14 cellular contexts compared by ENCODE assay signal in genomic region chr11:101840720-101841119, GRCh38.
A peak's percentile ranks its signal among the peaks of the same experiment; 100 is the strongest.
DNase-seq lines count a peak whose midpoint lies in the region; ATAC-seq and TF ChIP-seq lines count a peak whose summit lies in the region.
"Had no signal": no experiment of that assay in that cellular context is flagged by ENCODE, and none has a peak within 500 bp of the region (broad histone marks: within the 10 kb centered on the region; RNA-seq: fewer than 3 reads in every experiment).

No MANE protein-coding gene starts in this region.

- H3K4me3 Mint-ChIP-seq in neural progenitor cell, result no peak overlapping the region
- no peak overlapping the region for H3K4me3 Mint-ChIP-seq in effector memory CD8-positive, alpha-beta T cell
- H3K4me3 Mint-ChIP-seq: CD4-positive, CD25-positive, alpha-beta regulatory T cell; H9 had no signal

- no peak overlapping the region for H2AFZ ChIP-seq in neural progenitor cell (replicated peaks)

- no peaks in the 10 kb centered on the region for H3F3A ChIP-seq in neural progenitor cell (ENCODE audit: low read depth)

- H3K36me3 Mint-ChIP-seq in neural progenitor cell, result no peaks in the 10 kb centered on the region
- H3K36me3 Mint-ChIP-seq in effector memory CD8-positive, alpha-beta T cell (ENCODE audit: insufficient read depth), result no peaks in the 10 kb centered on the region
- H3K36me3 Mint-ChIP-seq: CD4-positive, CD25-positive, alpha-beta regulatory T cell had no signal

- no peak overlapping the region for H2AK5ac ChIP-seq in mesendoderm (ENCODE audit: low read length)

- WGBS in mesendoderm (ENCODE audit: extremely low coverage, insufficient coverage, low lambda C conversion rate), result no CpG with 5 or more reads among the region's 2 CpGs

- H3K9me3 Mint-ChIP-seq in neural progenitor cell, result no peaks in the 10 kb centered on the region
- no peaks in the 10 kb centered on the region for H3K9me3 Mint-ChIP-seq in effector memory CD8-positive, alpha-beta T cell

- H3K79me2 ChIP-seq in mesendoderm (ENCODE audit: control insufficient read depth, insufficient read depth, low read length) (no peaks in the 10 kb centered on the region), neural progenitor cell (ENCODE audit: low read depth) (no peaks in the 10 kb centered on the region)

- ATAC-seq in effector memory CD8-positive, alpha-beta T cell (replicated peaks), result no peak
- ATAC-seq: A549 had no signal

- H3K27me3 ChIP-seq in mesendoderm (ENCODE audit: insufficient read depth, low read length, poor library complexity) (no peaks in the 10 kb centered on the region), neural progenitor cell (no peaks in the 10 kb centered on the region)
- H3K27me3 ChIP-seq: BLaER1 treated with 17β-estradiol and CSF1 and Interleukin-3, amounts not matched to agents 10 nM and 100 nM had no signal

- DNase-seq in EH (ENCODE audit: low read depth), result peak; percentile 29
- peak; percentile 6 for DNase-seq in amniotic epithelial cell (ENCODE audit: low read depth)
- DNase-seq in mesendoderm, result peak; percentile 39
- no peak for DNase-seq in neural progenitor cell (ENCODE audit: low spot score)
- no peak for DNase-seq in NCI-H1436 treated with DMSO at 0.1 percent for 48 hours (lab: John Stamatoyannopoulos, UW)
- no peak for DNase-seq in effector memory CD8-positive, alpha-beta T cell
- DNase-seq: CD4-positive, CD25-positive, alpha-beta regulatory T cell; DMS79; GDM1; GOT3; H9; KBM-7 had no signal

- no peaks in the 10 kb centered on the region for H3K9me3 ChIP-seq in neural progenitor cell (ENCODE audit: low read depth)
- H3K9me3 ChIP-seq: A549 had no signal

- no peak for TF ChIP-seq CTCF in neural progenitor cell (IDR thresholded peaks at IDR 0.05)

- H3K4ac ChIP-seq in mesendoderm (ENCODE audit: low read depth, low read length), result no peak overlapping the region

- no peak overlapping the region for H4K5ac ChIP-seq in mesendoderm (ENCODE audit: low read length)

- no peak overlapping the region for H3K4me3 ChIP-seq in mesendoderm (ENCODE audit: low read length)
- H3K4me3 ChIP-seq in neural progenitor cell, result no peak overlapping the region
- H3K4me3 ChIP-seq: A549; BLaER1 treated with 17β-estradiol and CSF1 and Interleukin-3, amounts not matched to agents 10 nM and 100 nM had no signal

- H2BK120ac ChIP-seq in mesendoderm (ENCODE audit: low read depth, low read length), result no peak overlapping the region

- no peaks in the 10 kb centered on the region for H3K4me1 Mint-ChIP-seq in neural progenitor cell
- no peaks in the 10 kb centered on the region for H3K4me1 Mint-ChIP-seq in effector memory CD8-positive, alpha-beta T cell (ENCODE audit: low read depth in 2 of 2)
- H3K4me1 Mint-ChIP-seq: CD4-positive, CD25-positive, alpha-beta regulatory T cell; H9 had no signal

- H3K4me1 ChIP-seq in mesendoderm (ENCODE audit: control insufficient read depth, low read depth, low read length), result no peaks in the 10 kb centered on the region
- peaks cover 5% of the 10 kb centered on the region for H3K4me1 ChIP-seq in neural progenitor cell
- H3K4me1 ChIP-seq: A549; BLaER1 treated with 17β-estradiol and CSF1 and Interleukin-3, amounts not matched to agents 10 nM and 100 nM had no signal

- H2BK15ac ChIP-seq in mesendoderm (replicated peaks; ENCODE audit: low read depth), result no peak overlapping the region

- no peak overlapping the region for H3K27ac Mint-ChIP-seq in neural progenitor cell
- no peak overlapping the region for H3K27ac Mint-ChIP-seq in effector memory CD8-positive, alpha-beta T cell
- H3K27ac Mint-ChIP-seq: H9 had no signal

- no peaks in the 10 kb centered on the region for H4K20me1 ChIP-seq in neural progenitor cell (ENCODE audit: low read depth)
- H4K20me1 ChIP-seq: BLaER1 treated with 17β-estradiol and CSF1 and Interleukin-3, amounts not matched to agents 10 nM and 100 nM had no signal

- no peak overlapping the region for H2BK5ac ChIP-seq in mesendoderm (ENCODE audit: low read length)

- H3K9ac ChIP-seq in mesendoderm (ENCODE audit: low read length) (no peak overlapping the region), neural progenitor cell (no peak overlapping the region)
- H3K9ac ChIP-seq: BLaER1 treated with 17β-estradiol and CSF1 and Interleukin-3, amounts not matched to agents 10 nM and 100 nM had no signal

- H3K79me1 ChIP-seq in mesendoderm (ENCODE audit: low read length), result no peaks in the 10 kb centered on the region

- H3K23ac ChIP-seq in mesendoderm (ENCODE audit: low read length), result no peak overlapping the region

- H3K36me3 ChIP-seq in mesendoderm (ENCODE audit: control insufficient read depth, insufficient read depth, low read length) (no peaks in the 10 kb centered on the region), neural progenitor cell (no peaks in the 10 kb centered on the region)
- H3K36me3 ChIP-seq: BLaER1 treated with 17β-estradiol and CSF1 and Interleukin-3, amounts not matched to agents 10 nM and 100 nM had no signal

- H3K4me2 ChIP-seq in mesendoderm (ENCODE audit: low read length) (no peak overlapping the region), neural progenitor cell (no peak overlapping the region)
- H3K4me2 ChIP-seq: A549; BLaER1 treated with 17β-estradiol and CSF1 and Interleukin-3, amounts not matched to agents 10 nM and 100 nM had no signal

- no peak overlapping the region for H3K56ac ChIP-seq in mesendoderm (ENCODE audit: low read length)

- no peak overlapping the region for H4K8ac ChIP-seq in mesendoderm (ENCODE audit: low read depth, low read length)

- H3K27me3 Mint-ChIP-seq in neural progenitor cell (ENCODE audit: insufficient read depth, low read depth), result no peaks in the 10 kb centered on the region
- no peaks in the 10 kb centered on the region for H3K27me3 Mint-ChIP-seq in effector memory CD8-positive, alpha-beta T cell

- no peak overlapping the region for H3K27ac ChIP-seq in mesendoderm (ENCODE audit: low read depth, low read length)
- no peak overlapping the region for H3K27ac ChIP-seq in neural progenitor cell
- H3K27ac ChIP-seq: A549; BLaER1 treated with 17β-estradiol and CSF1 and Interleukin-3, amounts not matched to agents 10 nM and 100 nM had no signal

- no peak overlapping the region for H3K18ac ChIP-seq in mesendoderm (ENCODE audit: low read length)

Comparison
In these comparisons a context has a peak if more than half of its experiments do, and no peak if none do; other contexts are left out.
1. DNase-seq: peak in EH (single experiment), amniotic epithelial cell (single experiment) and mesendoderm (single experiment); none in neural progenitor cell (single experiment), NCI-H1436 treated with DMSO at 0.1 percent for 48 hours (single experiment) and effector memory CD8-positive, alpha-beta T cell (0 of 3).